In genomic region chr17:2816688-2817087, GRCh38 we compare ENCODE assay signal across 26 cellular contexts.
"Had no signal": no experiment of that assay in that cellular context is flagged by ENCODE, and none has a peak within 500 bp of the region (broad histone marks: within the 10 kb centered on the region; RNA-seq: fewer than 3 reads in every experiment).

No MANE protein-coding gene starts in this region.

- H3K27ac Mint-ChIP-seq: activated CD8-positive, alpha-beta T cell treated with anti-CD3 and anti-CD28 coated beads, Interleukin-2, amount 10 ng/mL, durations not matched to agents 7 days and 5 days; activated naive CD4-positive, alpha-beta T cell treated with anti-CD3 and anti-CD28 coated beads, Interleukin-2, amount 50 U/mL, for 72 hours; activated naive CD8-positive, alpha-beta T cell treated with anti-CD3 and anti-CD28 coated beads, Interleukin-2, amount 50 U/mL, for 24 hours had no signal

- H3K36me3 ChIP-seq: ascending aorta, SJCRH30 had no signal

- FAIRE-seq: bronchial epithelial cell had no signal

- H3K4me3 Mint-ChIP-seq: activated CD8-positive, alpha-beta T cell treated with anti-CD3 and anti-CD28 coated beads, Interleukin-2, amount 10 ng/mL, durations not matched to agents 7 days and 5 days; activated naive CD8-positive, alpha-beta T cell treated with anti-CD3 and anti-CD28 coated beads, Interleukin-2, amount 50 U/mL, for 24 hours had no signal

- H3K9me3 Mint-ChIP-seq: activated naive CD4-positive, alpha-beta T cell treated with anti-CD3 and anti-CD28 coated beads, Interleukin-2, amount 50 U/mL, for 72 hours; activated naive CD8-positive, alpha-beta T cell treated with anti-CD3 and anti-CD28 coated beads, Interleukin-2, amount 50 U/mL, for 24 hours had no signal

- H3K4me1 ChIP-seq: ascending aorta, body of pancreas, SJCRH30 had no signal

- H3K27me3 ChIP-seq: ascending aorta, body of pancreas, SJCRH30 had no signal

- H3K36me3 Mint-ChIP-seq: activated naive CD4-positive, alpha-beta T cell treated with anti-CD3 and anti-CD28 coated beads, Interleukin-2, amount 50 U/mL, for 72 hours had no signal

- H3K4me3 ChIP-seq: ascending aorta, body of pancreas, SJCRH30 had no signal

- H3K9me3 ChIP-seq: ascending aorta, body of pancreas, SJCRH30 had no signal

- H3K27ac ChIP-seq: ascending aorta, body of pancreas, SJCRH30 had no signal

- DNase-seq: activated CD4-positive, alpha-beta T cell treated with anti-CD3 and anti-CD28 coated beads for 48 hours; activated CD4-positive, alpha-beta T cell treated with anti-CD3 and anti-CD28 coated beads, Interleukin-2, amount 50 U/mL, for 4 hours; activated CD4-positive, CD25-positive, alpha-beta regulatory T cell treated with anti-CD3 and anti-CD28 coated beads, Interleukin-2, amount 50 U/mL, for 72 hours; activated CD8-positive, alpha-beta memory T cell treated with anti-CD3 and anti-CD28 coated beads, Interleukin-2, amount 50 U/mL, for 48 hours; activated CD8-positive, alpha-beta T cell treated with anti-CD3 and anti-CD28 coated beads, Interleukin-2, amount 10 ng/mL, durations not matched to agents 7 days and 5 days; activated naive CD8-positive, alpha-beta T cell treated with anti-CD3 and anti-CD28 coated beads, Interleukin-2, amount 50 U/mL, for 24 hours; activated T-cell treated with anti-CD3 and anti-CD28 coated beads, Interleukin-2, amount 50 U/mL, for 1 hour; amniotic stem cell; body of pancreas; central memory CD4-positive, alpha-beta T cell; KG1; MV-4-11; NCI-H1105; NCI-H1436 treated with DMSO at 0.1 percent for 48 hours; NCI-H187; NCI-H2081; NCI-H2171; NCI-H774; Right ventricle myocardium superior; SJCRH30; SW 1271 had no signal

- ATAC-seq: activated CD8-positive, alpha-beta T cell treated with anti-CD3 and anti-CD28 coated beads, Interleukin-2, amount 10 ng/mL, durations not matched to agents 7 days and 5 days; activated naive CD4-positive, alpha-beta T cell treated with anti-CD3 and anti-CD28 coated beads, Interleukin-2, amount 50 U/mL, for 72 hours; activated naive CD8-positive, alpha-beta T cell treated with anti-CD3 and anti-CD28 coated beads, Interleukin-2, amount 50 U/mL, for 24 hours; body of pancreas; Panc1; SK-N-SH treated with all-trans-retinoic acid at 6 μM for 48 hours had no signal
